9 cellular contexts compared by ENCODE assay signal in the genomic region with DNA sequence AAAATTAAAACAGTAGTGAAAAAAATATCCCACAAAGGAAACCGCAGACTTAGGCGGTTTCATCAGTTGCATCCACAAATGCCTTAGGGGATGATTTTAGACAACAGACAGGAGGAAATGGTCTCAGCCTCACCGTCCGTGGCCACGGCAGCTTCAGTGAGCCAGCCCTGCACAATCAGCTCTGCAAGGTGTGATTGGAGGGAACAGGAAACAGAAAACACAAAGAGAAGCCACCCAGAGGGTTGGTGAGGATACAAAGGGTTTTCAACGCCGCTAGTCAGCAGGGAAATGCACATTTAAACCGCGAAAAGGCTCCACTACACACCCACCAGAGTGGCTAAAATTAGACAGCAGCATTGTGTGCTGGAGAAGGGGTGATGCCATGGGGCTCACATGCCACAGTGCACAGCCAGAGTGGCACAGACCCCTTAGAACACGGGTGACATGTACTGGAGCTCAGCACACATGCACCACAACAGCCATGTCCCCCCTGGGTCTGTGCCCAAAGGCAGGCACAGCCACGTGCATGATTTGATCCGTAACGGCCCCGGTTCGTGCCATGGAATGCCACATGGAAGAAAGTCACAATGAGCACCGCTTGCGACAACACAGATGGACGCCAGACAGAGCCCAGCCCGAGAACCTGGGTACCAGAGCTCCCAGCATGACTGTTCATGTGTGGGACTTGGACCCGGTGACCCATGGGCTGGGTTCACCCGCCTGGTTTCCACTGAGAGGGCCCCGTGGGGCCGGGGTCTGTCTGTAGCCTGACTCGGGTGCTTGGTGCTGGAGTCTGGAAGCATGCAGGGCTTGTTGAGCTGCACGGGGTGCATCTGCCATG. TPM values are rescaled to one million over a fixed set of nuclear protein-coding genes. Genes with fewer than 3 reads are reported as not detected.
DNase-seq lines count a peak whose midpoint lies in the region; ATAC-seq and TF ChIP-seq lines count a peak whose summit lies in the region.
"Had no signal": no experiment of that assay in that cellular context is flagged by ENCODE, and none has a peak within 500 bp of the region (broad histone marks: within the 10 kb centered on the region; RNA-seq: fewer than 3 reads in every experiment).

No MANE protein-coding gene starts in this region.

- H3K36me3 ChIP-seq in endodermal cell (ENCODE audit: control insufficient read depth, insufficient read depth, low read length) (peaks cover 12% of the 10 kb centered on the region), mesendoderm (ENCODE audit: control insufficient read depth, insufficient read depth, low read length) (peaks cover 4% of the 10 kb centered on the region)

- H2AK5ac ChIP-seq in mesendoderm (ENCODE audit: low read length): no peak overlapping the region

- H3K4me2 ChIP-seq in mesendoderm (ENCODE audit: low read length): no peak overlapping the region

- H4K5ac ChIP-seq in mesendoderm (ENCODE audit: low read length): no peak overlapping the region

- H2BK120ac ChIP-seq in mesendoderm (ENCODE audit: low read depth, low read length): no peak overlapping the region

- H3K27me3 ChIP-seq in endodermal cell (ENCODE audit: control insufficient read depth, insufficient read depth, low read length, poor library complexity, severe bottlenecking): no peaks in the 10 kb centered on the region
- H3K27me3 ChIP-seq in mesendoderm (ENCODE audit: insufficient read depth, low read length, poor library complexity): no peaks in the 10 kb centered on the region

- no peak overlapping the region for H2BK5ac ChIP-seq in mesendoderm (ENCODE audit: low read length)

- H3K9me3 ChIP-seq in endodermal cell (ENCODE audit: control insufficient read depth, low read length): peaks cover 6% of the 10 kb centered on the region
- H3K9me3 ChIP-seq: psoas muscle had no signal

- H3K36me3 Mint-ChIP-seq in endodermal cell (ENCODE audit: low read depth): peaks cover 12% of the 10 kb centered on the region

- peaks cover 21% of the 10 kb centered on the region for H3K4me1 Mint-ChIP-seq in endodermal cell

- no peak overlapping the region for H4K8ac ChIP-seq in mesendoderm (ENCODE audit: low read depth, low read length)

- H3K79me2 ChIP-seq in mesendoderm (ENCODE audit: control insufficient read depth, insufficient read depth, low read length): no peaks in the 10 kb centered on the region

- DNase-seq in DMS53 (lab: John Stamatoyannopoulos, UW): peak; percentile 62
- DNase-seq in endodermal cell: peak; percentile 38
- DNase-seq in D341Med (ENCODE audit: low spot score): no peak
- no peak for DNase-seq in GM19240 (ENCODE audit: insufficient read length, low spot score)
- no peak for DNase-seq in mesendoderm

- 90 to 92% methylated on average over 22 to 25 of the region's 25 CpGs for WGBS in endodermal cell (ENCODE audit: insufficient coverage in 1 of 2, insufficient read length in 1 of 2), 2 experiments
- no CpG with 5 or more reads among the region's 25 CpGs for WGBS in mesendoderm (ENCODE audit: extremely low coverage, insufficient coverage, low lambda C conversion rate)

- H3K9ac ChIP-seq in endodermal cell (ENCODE audit: extremely low read depth, low read length, poor library complexity, severe bottlenecking) (no peak overlapping the region), mesendoderm (ENCODE audit: low read length) (no peak overlapping the region)

- H3K27ac ChIP-seq in endodermal cell (ENCODE audit: low read depth, low read length) (no peak overlapping the region), mesendoderm (ENCODE audit: low read depth, low read length) (no peak overlapping the region)
- H3K27ac ChIP-seq: psoas muscle had no signal

- no peak overlapping the region for H3K27ac Mint-ChIP-seq in endodermal cell

- no peak overlapping the region for H3K23ac ChIP-seq in mesendoderm (ENCODE audit: low read length)

- no peaks in the 10 kb centered on the region for H3K79me1 ChIP-seq in mesendoderm (ENCODE audit: low read length)

- H3K4me3 ChIP-seq in endodermal cell (ENCODE audit: low read length) (no peak overlapping the region), mesendoderm (ENCODE audit: low read length) (no peak overlapping the region)
- H3K4me3 ChIP-seq: psoas muscle had no signal

- no peak overlapping the region for H3K18ac ChIP-seq in mesendoderm (ENCODE audit: low read length)

- H3K9me3 Mint-ChIP-seq in endodermal cell: peaks cover 19% of the 10 kb centered on the region

- peaks cover 6% of the 10 kb centered on the region for H3K4me1 ChIP-seq in endodermal cell (ENCODE audit: control insufficient read depth, insufficient read depth, low read length)
- H3K4me1 ChIP-seq in mesendoderm (ENCODE audit: control insufficient read depth, low read depth, low read length): no peaks in the 10 kb centered on the region
- H3K4me1 ChIP-seq: psoas muscle had no signal

- TF ChIP-seq CTCF in endodermal cell (conservative IDR thresholded peaks at IDR 0.05): no peak

- peak; percentile 68 for ATAC-seq in GM19328 (IDR thresholded peaks at IDR 0.05; ENCODE audit: unreplicated experiment)
- peak; percentile 79 for ATAC-seq in HG03175 (IDR thresholded peaks at IDR 0.05; ENCODE audit: unreplicated experiment)
- ATAC-seq: psoas muscle had no signal

- no peak overlapping the region for H3K4ac ChIP-seq in mesendoderm (ENCODE audit: low read depth, low read length)

- no peak overlapping the region for H3K4me3 Mint-ChIP-seq in endodermal cell

- no peak overlapping the region for H2BK15ac ChIP-seq in mesendoderm (replicated peaks; ENCODE audit: low read depth)

- H3K27me3 Mint-ChIP-seq in endodermal cell (ENCODE audit: insufficient read depth): peaks cover 8% of the 10 kb centered on the region

- no peak overlapping the region for H3K56ac ChIP-seq in mesendoderm (ENCODE audit: low read length)

- peak; percentile 38; the same call in 1 of the 2 replicates for TF ChIP-seq POLR2A in Raji (IDR thresholded peaks at IDR 0.05; ENCODE audit: insufficient read depth, low read depth, low read length)

RNA-seq across cellular contexts. Expression of gene TERT, which starts 18.3 kb away (rescaled TPM):
- 1 to 10 TPM; 7.1 to 9.8 TPM for total RNA-seq in endodermal cell
- polyA plus RNA-seq in endodermal cell (2013, experiment 1 of 2): 3.0 TPM
- polyA plus RNA-seq in endodermal cell (2013, experiment 2 of 2): 2.3 TPM
- 4.4 TPM for polyA plus RNA-seq in mesendoderm (2013, experiment 1 of 2)
- polyA plus RNA-seq in mesendoderm (2013, experiment 2 of 2): 4.8 TPM
- total RNA-seq: psoas muscle had no signal
- polyA plus RNA-seq: psoas muscle had no signal

RNA-seq across cellular contexts. Expression of gene CLPTM1L, which starts 31.7 kb away (rescaled TPM):
- 10 to 100 TPM; 68.0 to 89.4 TPM for total RNA-seq in endodermal cell
- 90.0 TPM for polyA plus RNA-seq in endodermal cell (2013, experiment 1 of 2)
- polyA plus RNA-seq in endodermal cell (2013, experiment 2 of 2): 75.7 TPM
- 78.0 TPM for polyA plus RNA-seq in mesendoderm (2013, experiment 1 of 2)
- 78.4 TPM for polyA plus RNA-seq in mesendoderm (2013, experiment 2 of 2)

Comparison
In these comparisons a context has a peak if more than half of its experiments do, and no peak if none do; other contexts are left out.
1. DNase-seq: peak in DMS53 (single experiment) and endodermal cell (single experiment); none in D341Med (single experiment), GM19240 (single experiment) and mesendoderm (single experiment).